Comparison of ENCODE assay signal across 8 cellular contexts in the genomic region with DNA sequence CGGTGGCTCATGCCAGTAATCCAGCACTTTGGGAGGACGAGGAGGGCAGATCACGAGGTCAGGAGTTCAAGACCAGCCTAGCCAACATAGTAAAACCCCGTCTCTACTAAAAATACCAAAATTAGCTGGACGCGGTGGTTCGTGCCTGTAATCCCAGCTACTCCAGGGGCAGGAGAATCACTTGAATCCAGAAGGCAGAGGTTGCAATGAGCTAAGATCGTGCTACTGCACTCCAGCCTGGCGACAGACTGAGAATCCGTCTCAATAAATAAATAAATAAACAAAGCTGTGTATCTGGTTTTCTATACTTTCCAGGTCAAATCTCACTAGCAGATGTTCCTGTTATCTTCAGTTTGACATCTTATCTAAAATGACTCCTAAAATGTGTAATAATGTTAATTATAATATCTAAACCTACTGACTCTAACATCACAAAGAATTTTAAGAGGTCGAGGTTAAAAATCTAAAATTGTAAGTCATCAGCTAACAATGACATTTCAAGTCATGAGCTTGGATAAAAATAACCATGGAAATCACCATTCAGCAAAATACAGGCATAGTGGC. TPM values are rescaled to one million over a fixed set of nuclear protein-coding genes. Genes with fewer than 3 reads are reported as not detected.
DNase-seq lines count a peak whose midpoint lies in the region; ATAC-seq and TF ChIP-seq lines count a peak whose summit lies in the region.

No MANE protein-coding gene starts in this region.

- no peak overlapping the region for H3K27ac Mint-ChIP-seq in CD4-positive, alpha-beta T cell
- no peak overlapping the region for H3K27ac Mint-ChIP-seq in neural crest cell (ENCODE audit: unreplicated experiment)

- no peaks in the 10 kb centered on the region for H3K9me3 ChIP-seq in CD4-positive, alpha-beta T cell (ENCODE audit: control insufficient read depth, low read length)
- no peaks in the 10 kb centered on the region for H3K9me3 ChIP-seq in Loucy (ENCODE audit: insufficient read depth, low read depth, low read length)
- no peaks in the 10 kb centered on the region for H3K9me3 ChIP-seq in effector memory CD4-positive, alpha-beta T cell (ENCODE audit: control insufficient read depth, low read length)

- H3K27ac ChIP-seq in CD4-positive, alpha-beta T cell (ENCODE audit: low read depth, low read length), result no peak overlapping the region
- H3K27ac ChIP-seq in effector memory CD4-positive, alpha-beta T cell (ENCODE audit: insufficient read depth, low read length, poor library complexity, severe bottlenecking), result no peak overlapping the region

- H3K27me3 ChIP-seq in CD4-positive, alpha-beta T cell (ENCODE audit: control insufficient read depth, insufficient read depth, low read length), result no peaks in the 10 kb centered on the region
- no peaks in the 10 kb centered on the region for H3K27me3 ChIP-seq in Loucy (ENCODE audit: insufficient read depth, low read length, poor library complexity, severe bottlenecking)
- no peaks in the 10 kb centered on the region for H3K27me3 ChIP-seq in effector memory CD4-positive, alpha-beta T cell (replicated peaks; ENCODE audit: control insufficient read depth, insufficient read depth, low read length, poor library complexity, severe bottlenecking)

- peak overlapping the region; percentile 26 for H3K4me3 Mint-ChIP-seq in CD4-positive, alpha-beta T cell
- peak overlapping the region; percentile 72 for H3K4me3 Mint-ChIP-seq in neural crest cell

- POLR2A ChIA-PET in CD4-positive, alpha-beta T cell (lab: Charles Lee), result interaction anchor here (0.9 to 6.0 kb wide), 6 partner anchors 50 to 424 kb away, joined by 3 to 172 read pairs (median 62); partner anchors contain the start of genes BAZ1A, FAM177A1, NFKBIA and PPP2R3C

- peak overlapping the region; percentile 85 for H3K4me3 ChIP-seq in Loucy (ENCODE audit: low read length, poor library complexity, severe bottlenecking)
- H3K4me3 ChIP-seq in effector memory CD4-positive, alpha-beta T cell (ENCODE audit: insufficient read depth, low read depth, low read length, poor library complexity, severe bottlenecking), result peak overlapping the region; percentile 86

- no peak for TF ChIP-seq CTCF in CD4-positive, alpha-beta T cell (IDR thresholded peaks at IDR 0.05)
- TF ChIP-seq CTCF in Loucy (conservative IDR thresholded peaks at IDR 0.05; ENCODE audit: low read length) (no peak), neural crest cell (conservative IDR thresholded peaks at IDR 0.05) (no peak), omental fat pad (IDR thresholded peaks at IDR 0.05) (no peak)

- peaks cover 21% of the 10 kb centered on the region for H4K20me1 ChIP-seq in Loucy (ENCODE audit: insufficient read depth, low read length, poor library complexity, severe bottlenecking)

- CTCF ChIA-PET in CD4-positive, alpha-beta T cell (lab: Charles Lee), result interaction anchor here (0.9 to 2.9 kb wide), 6 partner anchors 10 to 123 kb away, joined by 3 to 9 read pairs (median 6); no protein-coding TSS in a partner anchor

- H3K36me3 ChIP-seq in Loucy (ENCODE audit: insufficient read depth, low read length), result no peaks in the 10 kb centered on the region
- no peaks in the 10 kb centered on the region for H3K36me3 ChIP-seq in effector memory CD4-positive, alpha-beta T cell (ENCODE audit: control insufficient read depth, insufficient read depth, low read length)

- H3K9me3 Mint-ChIP-seq in CD4-positive, alpha-beta T cell, result no peaks in the 10 kb centered on the region
- no peaks in the 10 kb centered on the region for H3K9me3 Mint-ChIP-seq in neural crest cell

- ATAC-seq in CD4-positive, alpha-beta T cell (ENCODE audit: poor library complexity), result no peak
- ATAC-seq in HG02759 (IDR thresholded peaks at IDR 0.05; ENCODE audit: unreplicated experiment) (no peak), omental fat pad (ENCODE audit: low FRiP score) (no peak)

- H3K9me2 ChIP-seq in Loucy (replicated peaks; ENCODE audit: low read depth, low read length), result no peaks in the 10 kb centered on the region

- peaks cover 17% of the 10 kb centered on the region for H3K4me1 Mint-ChIP-seq in CD4-positive, alpha-beta T cell (ENCODE audit: low read depth)
- H3K4me1 Mint-ChIP-seq in neural crest cell, result peaks cover 7% of the 10 kb centered on the region

- peak overlapping the region; percentile 74 for H3K9ac ChIP-seq in Loucy (ENCODE audit: low read depth, low read length, poor library complexity, severe bottlenecking)

- peaks cover 39% of the 10 kb centered on the region for H3K4me1 ChIP-seq in Loucy (ENCODE audit: insufficient read depth, low read length, poor library complexity, severe bottlenecking)
- peaks cover 5% of the 10 kb centered on the region for H3K4me1 ChIP-seq in effector memory CD4-positive, alpha-beta T cell (ENCODE audit: control insufficient read depth, insufficient read depth, low read length, poor library complexity, severe bottlenecking)

- intact Hi-C loops in CD4-positive, alpha-beta T cell (cut with DNase I, micrococcal nuclease), result loop anchor here (2.0 to 5.0 kb wide), 5 partner anchors 46 to 847 kb away; partner anchors contain the start of genes BRMS1L (in 1 of the 2) and NFKBIA (in 1 of the 2)

- H2AFZ ChIP-seq in Loucy (ENCODE audit: low read length), result 0 out of 2 replicates have a peak overlapping the region, but pooled peaks have one; percentile 88

- peaks cover 13% of the 10 kb centered on the region for H3K36me3 Mint-ChIP-seq in CD4-positive, alpha-beta T cell (ENCODE audit: low read depth)
- H3K36me3 Mint-ChIP-seq in neural crest cell (ENCODE audit: low read depth), result no peaks in the 10 kb centered on the region

- no peaks in the 10 kb centered on the region for H3F3A ChIP-seq in Loucy (ENCODE audit: low read depth)

- DNase-seq in CD4-positive, alpha-beta T cell, result no peak
- no peak for DNase-seq in effector memory CD4-positive, alpha-beta T cell
- DNase-seq in neural crest cell (ENCODE audit: low read depth, low spot score) (no peak), COLO668 (lab: John Stamatoyannopoulos, UW; ENCODE audit: unreplicated experiment) (no peak), omental fat pad (ENCODE audit: low spot score) (no peak), pons (ENCODE audit: low spot score) (no peak)

- no peaks in the 10 kb centered on the region for H3K27me3 Mint-ChIP-seq in CD4-positive, alpha-beta T cell
- no peaks in the 10 kb centered on the region for H3K27me3 Mint-ChIP-seq in neural crest cell (ENCODE audit: low read depth)

- peaks cover 59% of the 10 kb centered on the region for H3K79me2 ChIP-seq in Loucy (ENCODE audit: insufficient read depth, low read length)

- H3K4me2 ChIP-seq in Loucy (ENCODE audit: low read depth, low read length, poor library complexity, severe bottlenecking), result peak overlapping the region; percentile 97

RNA-seq across cellular contexts. Expression of gene SRP54, which starts 2.4 kb away (rescaled TPM):
- total RNA-seq in CD4-positive, alpha-beta T cell, result 10 to 100 TPM; 30.3 to 32.7 TPM
- total RNA-seq in neural crest cell (43.1 and 46.8 TPM in 2 replicates), omental fat pad (10 to 100 TPM; 41.0 to 64.0 (median 47.7) TPM)
